ENCODE assay signal across 30 cellular contexts in genomic region chr10:25698638-25699037, GRCh38.
"Had no signal": no experiment of that assay in that cellular context is flagged by ENCODE, and none has a peak within 500 bp of the region (broad histone marks: within the 10 kb centered on the region; RNA-seq: fewer than 3 reads in every experiment).

No MANE protein-coding gene starts in this region.

- H3K4me3 Mint-ChIP-seq: activated CD4-positive, alpha-beta T cell treated with anti-CD3 and anti-CD28 coated beads, Interleukin-2, amount 10 ng/mL, durations not matched to agents 24 days and 14 days; activated CD8-positive, alpha-beta T cell treated with anti-CD3 and anti-CD28 coated beads for 36 hours; activated naive CD4-positive, alpha-beta T cell treated with anti-CD3 and anti-CD28 coated beads for 36 hours; T-cell; T-helper 17 cell had no signal

- H3K27me3 Mint-ChIP-seq: activated CD4-positive, alpha-beta T cell treated with anti-CD3 and anti-CD28 coated beads, Interleukin-2, amount 10 ng/mL, durations not matched to agents 24 days and 14 days; activated CD8-positive, alpha-beta T cell treated with anti-CD3 and anti-CD28 coated beads for 36 hours had no signal

- DNase-seq: activated CD4-positive, alpha-beta T cell treated with anti-CD3 and anti-CD28 coated beads, Interleukin-2, amount 10 ng/mL, durations not matched to agents 24 days and 14 days; activated CD4-positive, alpha-beta T cell treated with anti-CD3 and anti-CD28 coated beads, Interleukin-2, amount 50 U/mL, for 4 hours; activated CD8-positive, alpha-beta T cell treated with anti-CD3 and anti-CD28 coated beads for 36 hours; activated gamma-delta T cell treated with Interleukin-2 at 50 U/mL for 16 hours; activated naive CD4-positive, alpha-beta T cell treated with anti-CD3 and anti-CD28 coated beads for 36 hours; activated T-cell treated with anti-CD3 and anti-CD28 coated beads, Interleukin-2, amount 50 U/mL, for 1 hour; adrenal gland; body of pancreas; cerebellar nuclear complex; Kasumi-1; KG1; MG63; NCI-H1048; NCI-H1105 treated with DMSO at 0.1 percent for 48 hours; NCI-H1436; NCI-H1694; NCI-H1930; NCI-H2081 treated with DMSO at 0.1 percent for 48 hours; NCI-H510A; NCI-H526; NCI-H774; RPMI8226; SIG-M5; T-cell; T-helper 17 cell had no signal

- H3K9me3 Mint-ChIP-seq: activated CD4-positive, alpha-beta T cell treated with anti-CD3 and anti-CD28 coated beads, Interleukin-2, amount 10 ng/mL, durations not matched to agents 24 days and 14 days; activated CD8-positive, alpha-beta T cell treated with anti-CD3 and anti-CD28 coated beads for 36 hours; activated naive CD4-positive, alpha-beta T cell treated with anti-CD3 and anti-CD28 coated beads for 36 hours; activated naive CD4-positive, alpha-beta T cell treated with anti-CD3 and anti-CD28 coated beads, Interleukin-2, amount 50 U/mL, for 72 hours; activated T-helper 2 cell treated with anti-CD3 and anti-CD28 coated beads, Interferon-gamma antibody, Interleukin-2, Interleukin-4, amounts not matched to agents 10 μg/mL and 5 μg/mL and 100 μg/mL, durations not matched to agents 14 hours and 24 hours and 36 hours; T-cell had no signal

- H3K27ac Mint-ChIP-seq: activated CD4-positive, alpha-beta T cell treated with anti-CD3 and anti-CD28 coated beads, Interleukin-2, amount 10 ng/mL, durations not matched to agents 24 days and 14 days; activated CD8-positive, alpha-beta T cell treated with anti-CD3 and anti-CD28 coated beads for 36 hours; activated naive CD4-positive, alpha-beta T cell treated with anti-CD3 and anti-CD28 coated beads for 36 hours; activated T-helper 2 cell treated with anti-CD3 and anti-CD28 coated beads, Interferon-gamma antibody, Interleukin-2, Interleukin-4, amounts not matched to agents 10 μg/mL and 5 μg/mL and 100 μg/mL, durations not matched to agents 14 hours and 24 hours and 36 hours; T-cell; T-helper 17 cell had no signal

- H3K36me3 Mint-ChIP-seq: activated naive CD4-positive, alpha-beta T cell treated with anti-CD3 and anti-CD28 coated beads, Interleukin-2, amount 50 U/mL, for 72 hours; T-cell had no signal

- H3K27ac ChIP-seq: adrenal gland, body of pancreas, breast epithelium had no signal

- H3K4me1 Mint-ChIP-seq: activated CD4-positive, alpha-beta T cell treated with anti-CD3 and anti-CD28 coated beads, Interleukin-2, amount 10 ng/mL, durations not matched to agents 24 days and 14 days; T-helper 17 cell had no signal

- ATAC-seq: activated CD8-positive, alpha-beta T cell treated with anti-CD3 and anti-CD28 coated beads for 36 hours; activated naive CD4-positive, alpha-beta T cell treated with anti-CD3 and anti-CD28 coated beads, Interleukin-2, amount 50 U/mL, for 72 hours; body of pancreas; Panc1; SK-N-SH treated with all-trans-retinoic acid at 6 μM for 48 hours; T-cell; T-helper 17 cell had no signal
